In genomic region chr3:152905631-152906030, GRCh38 we compare ENCODE assay signal across 26 cellular contexts.
"Had no signal": no experiment of that assay in that cellular context is flagged by ENCODE, and none has a peak within 500 bp of the region (broad histone marks: within the 10 kb centered on the region; RNA-seq: fewer than 3 reads in every experiment).

No MANE protein-coding gene starts in this region.

- DNase-seq: naive thymus-derived CD8-positive, alpha-beta T cell; nephron progenitor cell; nucleus accumbens; posterior cingulate gyrus; psoas muscle; right cardiac atrium; stimulated activated CD4-positive, alpha-beta T cell treated with anti-CD3 and anti-CD28 coated beads, Interleukin-15, amount 100 ng/mL, for 24 hours; stimulated activated CD4-positive, alpha-beta T cell treated with anti-CD3 and anti-CD28 coated beads, Interleukin-2, amount 100 ng/mL, for 24 hours; stimulated activated CD4-positive, alpha-beta T cell treated with anti-CD3 and anti-CD28 coated beads, Interleukin-2, amount 100 ng/mL, for 48 hours; stimulated activated CD4-positive, alpha-beta T cell treated with anti-CD3 and anti-CD28 coated beads, Interleukin-4, amount 100 ng/mL, for 24 hours; stimulated activated naive B cell treated with anti-CD40 and anti-IgM and Interleukin-4, amounts not matched to agents 10 μg/mL and 1 μg/mL and 100 μg/mL, for 72 hours; stimulated activated naive CD4-positive, alpha-beta T cell treated with Interleukin-2 at 50 U/mL for 16 hours; stomach; thyroid gland; trophoblast cell; upper lobe of left lung had no signal

- H3K4me3 ChIP-seq: psoas muscle, skin epidermis, stomach, thoracic aorta, thyroid gland, tibial nerve, upper lobe of left lung, vagina had no signal

- H3K36me3 ChIP-seq: neutrophil, stomach, thoracic aorta, thyroid gland, tibial nerve, upper lobe of left lung, vagina had no signal

- ATAC-seq: naive thymus-derived CD8-positive, alpha-beta T cell; natural killer cell treated with Interleukin-12 subunit alpha and Interleukin-12 subunit beta and Interleukin-15 and Interleukin-18, amount 100 ng/mL, for 72 hours; psoas muscle; right cardiac atrium; sciatic nerve; stimulated activated effector memory CD8-positive, alpha-beta T cell treated with anti-CD3 and anti-CD28 coated beads, Interleukin-12 subunit alpha, Interleukin-12 subunit beta, amount 100 ng/mL, for 72 hours; stimulated activated naive B cell treated with anti-CD40 and anti-IgM and Interleukin-4, amounts not matched to agents 10 μg/mL and 1 μg/mL and 100 μg/mL, for 72 hours had no signal

- H3K27ac ChIP-seq: neutrophil, parathyroid adenoma, psoas muscle, skin epidermis, stomach, thoracic aorta, thyroid gland, tibial nerve, upper lobe of left lung, vagina had no signal

- FAIRE-seq: urothelium cell line had no signal

- H2AFZ ChIP-seq: parathyroid adenoma had no signal

- H3K27me3 ChIP-seq: neutrophil, stomach, thyroid gland, tibial nerve, upper lobe of left lung, vagina had no signal

- H3K79me2 ChIP-seq: parathyroid adenoma had no signal

- H3K9me3 ChIP-seq: neutrophil, stomach, thoracic aorta, thyroid gland, upper lobe of left lung, vagina had no signal

- H3K9ac ChIP-seq: parathyroid adenoma had no signal

- H3K4me1 ChIP-seq: parathyroid adenoma, psoas muscle, tibial nerve, upper lobe of left lung had no signal
